Comparison of ENCODE assay signal across 8 cellular contexts in the genomic region with DNA sequence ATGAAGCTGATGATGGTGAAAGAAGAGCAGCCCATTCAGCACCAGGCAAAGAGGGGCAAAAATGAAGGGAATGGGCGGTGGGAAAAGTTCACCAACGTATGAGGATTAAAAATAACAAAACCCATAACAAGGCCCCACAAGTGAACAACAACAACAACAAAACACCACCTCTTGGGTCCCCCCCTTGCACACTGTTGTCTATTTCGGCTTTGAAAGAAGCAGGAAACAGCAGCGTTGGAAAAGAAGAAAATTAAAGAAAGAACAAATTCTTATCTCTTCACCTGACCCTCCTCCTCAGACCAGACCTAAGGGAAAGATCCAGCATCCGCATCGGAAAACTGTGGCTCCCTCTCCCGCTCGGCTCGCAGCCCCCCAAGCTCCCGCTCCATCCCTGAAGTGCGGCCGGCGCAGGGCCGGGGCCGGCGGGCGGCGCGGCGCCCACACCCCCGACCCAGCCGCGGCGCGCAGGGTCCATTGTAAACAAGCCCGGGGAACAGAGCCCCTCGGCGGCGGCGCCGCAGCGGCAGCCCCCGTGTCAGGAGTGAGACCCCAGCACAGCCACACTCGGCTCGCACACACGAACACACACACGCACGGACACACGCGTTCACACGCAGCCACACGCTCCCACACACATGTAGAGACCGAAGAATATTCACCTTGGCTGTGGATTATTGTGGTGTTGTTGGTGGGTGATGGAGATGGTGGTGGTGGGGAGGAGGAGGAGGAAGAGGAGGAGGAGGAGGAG. TPM values are rescaled to one million over a fixed set of nuclear protein-coding genes. Genes with fewer than 3 reads are reported as not detected.
DNase-seq lines count a peak whose midpoint lies in the region; ATAC-seq and TF ChIP-seq lines count a peak whose summit lies in the region.

No MANE protein-coding gene starts in this region.

- H3K4me3 ChIP-seq in BJ (ENCODE audit: low read depth, low read length) = peak overlapping the region; percentile 88
- peak overlapping the region; percentile 85 to 91 for H3K4me3 ChIP-seq in foreskin fibroblast (ENCODE audit: low read depth in 1 of 2, low read length in 2 of 2)

- intact Hi-C loops in activated B cell treated with CpG ODN at 0.5 μM for 24 hours (cut with micrococcal nuclease) = loop anchor here (2.0 to 10.0 kb wide), 7 partner anchors 82 to 1912 kb away; partner anchors contain the start of genes JAK2, PLGRKT and RCL1

- H3K4me3 Mint-ChIP-seq in activated B cell treated with CpG ODN at 0.5 μM for 24 hours = peak overlapping the region; percentile 97
- peak overlapping the region; percentile 96 for H3K4me3 Mint-ChIP-seq in osteocyte (ENCODE audit: unreplicated experiment)

- H3K27me3 Mint-ChIP-seq in activated B cell treated with CpG ODN at 0.5 μM for 24 hours (no peaks in the 10 kb centered on the region), osteocyte (ENCODE audit: unreplicated experiment) (no peaks in the 10 kb centered on the region)

- CTCF ChIA-PET in BJ (lab: Yijun Ruan, JAX) (no interaction called here), HEK293T (lab: Yijun Ruan, JAX) (no interaction called here), activated B cell treated with CpG ODN at 0.5 μM for 24 hours (lab: Charles Lee) (interaction anchor here (1.0 kb wide), 1 partner anchor 284 kb away, joined by 4 read pairs; no protein-coding TSS in a partner anchor)

- DNase-seq in BJ (ENCODE audit: low read depth) (no peak), HEK293T (ENCODE audit: extremely low spot score) (peak; percentile 6), activated B cell treated with CpG ODN at 0.5 μM for 24 hours (peak; percentile 57), foreskin fibroblast (peak in 1 of 2 donors; percentile 34), osteocyte (ENCODE audit: extremely low spot score, unreplicated experiment) (peak; percentile 84)
- no peak for DNase-seq in stimulated activated CD4-positive, alpha-beta T cell treated with anti-CD3 and anti-CD28 coated beads, Interleukin-12 subunit alpha, Interleukin-12 subunit beta, amount 100 ng/mL, for 4 hours

- no peaks in the 10 kb centered on the region for H3K36me3 ChIP-seq in BJ (ENCODE audit: control insufficient read depth, insufficient read depth, low read length)

- TF ChIP-seq CTCF in BJ (IDR thresholded peaks at IDR 0.05; ENCODE audit: insufficient read depth, low read depth, low read length) (no peak), activated B cell treated with CpG ODN at 0.5 μM for 24 hours (IDR thresholded peaks at IDR 0.05) (no peak), foreskin fibroblast (IDR thresholded peaks at IDR 0.05; ENCODE audit: low read depth, low read length) (no peak), osteocyte (IDR thresholded peaks at IDR 0.05) (no peak)

- H3K9me3 Mint-ChIP-seq in activated B cell treated with CpG ODN at 0.5 μM for 24 hours (no peaks in the 10 kb centered on the region), osteocyte (ENCODE audit: unreplicated experiment) (no peaks in the 10 kb centered on the region)

- peak; percentile 2 for ATAC-seq in activated B cell treated with CpG ODN at 0.5 μM for 24 hours (ENCODE audit: low read depth)
- no peak for ATAC-seq in HG03095 (IDR thresholded peaks at IDR 0.05; ENCODE audit: unreplicated experiment)
- ATAC-seq in HG03196 (IDR thresholded peaks at IDR 0.05; ENCODE audit: unreplicated experiment) = no peak

- peak overlapping the region; percentile 100 for H3K27ac Mint-ChIP-seq in activated B cell treated with CpG ODN at 0.5 μM for 24 hours
- H3K27ac Mint-ChIP-seq in osteocyte (ENCODE audit: unreplicated experiment) = peak overlapping the region; percentile 100

- peaks cover 28% of the 10 kb centered on the region for H3K36me3 Mint-ChIP-seq in activated B cell treated with CpG ODN at 0.5 μM for 24 hours (ENCODE audit: low read depth)
- H3K36me3 Mint-ChIP-seq in osteocyte (ENCODE audit: unreplicated experiment) = peaks cover 9% of the 10 kb centered on the region

- peaks cover 58% of the 10 kb centered on the region for H3K4me1 Mint-ChIP-seq in activated B cell treated with CpG ODN at 0.5 μM for 24 hours
- peaks cover 37% of the 10 kb centered on the region for H3K4me1 Mint-ChIP-seq in osteocyte (ENCODE audit: unreplicated experiment)

- no peaks in the 10 kb centered on the region for H3K27me3 ChIP-seq in BJ (ENCODE audit: control insufficient read depth, insufficient read depth, low read length)

- POLR2A ChIA-PET in BJ (lab: Charles Lee) (no interaction called here), HEK293T (lab: Yijun Ruan, JAX) (interaction anchor here (1.1 to 3.3 kb wide), 4 partner anchors 10 to 681 kb away, joined by 3 to 24 read pairs (median 20); partner anchors contain the start of gene PUM3), activated B cell treated with CpG ODN at 0.5 μM for 24 hours (lab: Charles Lee) (interaction anchor here (0.6 to 8.4 kb wide), 7 partner anchors 17 to 1268 kb away, joined by 3 to 309 read pairs (median 8); partner anchors contain the start of genes PUM3 and RCL1)

TF ChIP-seq in HEK293T, 16 proteins besides CTCF, POLR2A, EP300 and RAD21:
- TF ChIP-seq ZNF384 (IDR thresholded peaks at IDR 0.05) = no peak
- no peak for TF ChIP-seq SUZ12 (IDR thresholded peaks at IDR 0.05)
- TF ChIP-seq FOXM1 (IDR thresholded peaks at IDR 0.05; ENCODE audit: borderline replicate concordance) = no peak
- no peak for TF ChIP-seq LEF1 (IDR thresholded peaks at IDR 0.05; ENCODE audit: borderline replicate concordance)

RNA-seq across cellular contexts. Expression of gene RFX3, which starts 0.5 kb away (rescaled TPM):
- polyA plus RNA-seq in BJ (2011; rRNA removed) = 2.2 and 2.7 TPM in 2 replicates
- polyA minus RNA-seq in BJ (2011; rRNA and poly(A)+ RNA removed) = 30.1 and 40.7 TPM in 2 replicates
- total RNA-seq in activated B cell treated with CpG ODN at 0.5 μM for 24 hours (34.6 and 39.1 TPM in 2 replicates), osteocyte (9.4 and 10.0 TPM in 2 replicates)

Comparison
In these comparisons a context has a peak if more than half of its experiments do, and no peak if none do; other contexts are left out.
1. DNase-seq: peak in HEK293T (single experiment), activated B cell treated with CpG ODN at 0.5 μM for 24 hours (single experiment) and osteocyte (single experiment); none in BJ (single experiment) and stimulated activated CD4-positive, alpha-beta T cell treated with anti-CD3 and anti-CD28 coated beads, Interleukin-12 subunit alpha, Interleukin-12 subunit beta, amount 100 ng/mL, for 4 hours (single experiment).